ENCODE assay signal across 18 cellular contexts in genomic region chr6:125759959-125760457, GRCh38. TPM values are rescaled to one million over a fixed set of nuclear protein-coding genes. Genes with fewer than 3 reads are reported as not detected.
DNase-seq lines count a peak whose midpoint lies in the region; ATAC-seq and TF ChIP-seq lines count a peak whose summit lies in the region.
"Had no signal": no experiment of that assay in that cellular context is flagged by ENCODE, and none has a peak within 500 bp of the region (broad histone marks: within the 10 kb centered on the region; RNA-seq: fewer than 3 reads in every experiment).

No MANE protein-coding gene starts in this region.

- H3K27ac ChIP-seq in PC-3 (ENCODE audit: low read length) = no peak overlapping the region

- peaks cover 76% of the 10 kb centered on the region for H3K27me3 ChIP-seq in PC-3 (ENCODE audit: low read length)

- H3K36me3 Mint-ChIP-seq in endothelial cell (ENCODE audit: low read depth, unreplicated experiment) = peaks cover 35% of the 10 kb centered on the region
- no peaks in the 10 kb centered on the region for H3K36me3 Mint-ChIP-seq in T-cell
- H3K36me3 Mint-ChIP-seq: IgD-negative memory B cell had no signal

- no peaks in the 10 kb centered on the region for H3K79me2 ChIP-seq in PC-3 (ENCODE audit: low read length)

- H2AFZ ChIP-seq in PC-3 (ENCODE audit: low read length) = no peak overlapping the region

- no peak overlapping the region for H3K9ac ChIP-seq in PC-3 (ENCODE audit: low read length)

- TF ChIP-seq CTCF in endothelial cell (IDR thresholded peaks at IDR 0.05; ENCODE audit: unreplicated experiment) = no peak
- no peak for TF ChIP-seq CTCF in PC-3 (conservative IDR thresholded peaks at IDR 0.05; ENCODE audit: low read depth, low read length)

- H3K27me3 Mint-ChIP-seq in endothelial cell (ENCODE audit: unreplicated experiment) (peaks cover 2% of the 10 kb centered on the region), T-cell (peaks cover 27 to 34% of the 10 kb centered on the region in 2 donors)

- H3K9me3 Mint-ChIP-seq in endothelial cell (ENCODE audit: unreplicated experiment) (no peaks in the 10 kb centered on the region), T-cell (no peaks in the 10 kb centered on the region)
- H3K9me3 Mint-ChIP-seq: CD8-positive, alpha-beta T cell; IgD-negative memory B cell had no signal

- POLR2A ChIA-PET in T-cell (lab: Charles Lee) (interaction anchor here in 1 of 2 donors (0.6 kb wide), 1 partner anchor 32 kb away, joined by 3 read pairs; no protein-coding TSS in a partner anchor), PC-3 (lab: Charles Lee; ENCODE audit: unreplicated experiment) (no interaction called here)

- no peaks in the 10 kb centered on the region for H3K36me3 ChIP-seq in PC-3 (ENCODE audit: low read depth, low read length)
- H3K36me3 ChIP-seq: MG63 had no signal

- DNase-seq in SKM-1 treated with dmso at 0.1 percent for 144 hours (lab: John Stamatoyannopoulos, UW; ENCODE audit: unreplicated experiment) = peak; percentile 20
- no peak for DNase-seq in SKM-1 (lab: John Stamatoyannopoulos, UW; ENCODE audit: unreplicated experiment)
- DNase-seq in GF-D8 (lab: John Stamatoyannopoulos, UW) = peak; percentile 27
- peak; percentile 29 for DNase-seq in OCI-M1 (lab: John Stamatoyannopoulos, UW)
- DNase-seq in endothelial cell (ENCODE audit: low spot score) = no peak
- no peak for DNase-seq in T-cell
- DNase-seq in PC-3 = no peak
- no peak for DNase-seq in NOMO-1 (lab: John Stamatoyannopoulos, UW; ENCODE audit: unreplicated experiment in 2 of 2)
- DNase-seq: CD8-positive, alpha-beta T cell; GOT3; Kasumi-1; MG63; NCI-H187; NCI-H2107; NCI-H2227 treated with DMSO at 0.1 percent for 48 hours; NCI-H510A treated with DMSO at 0.1 percent for 48 hours; NCI-H774 had no signal

- CTCF ChIA-PET in T-cell (lab: Charles Lee) (interaction anchor here (0.6 to 1.4 kb wide), 4 partner anchors 8 to 18 kb away, joined by 3 to 4 read pairs (median 3); partner anchors contain the start of gene HEY2 (in 1 of the 2)), PC-3 (lab: Charles Lee) (no interaction called here)

- H3K4me2 ChIP-seq in PC-3 (ENCODE audit: low read length) = no peak overlapping the region

- BruUV-seq in PC-3 (replicated peaks; lab: Mats Ljungman, UMichigan) = no TSS peak

- H3K9me3 ChIP-seq in PC-3 (ENCODE audit: low read length) = no peaks in the 10 kb centered on the region
- H3K9me3 ChIP-seq: MG63 had no signal

- H3K27ac Mint-ChIP-seq in endothelial cell (ENCODE audit: unreplicated experiment) = no peak overlapping the region
- H3K27ac Mint-ChIP-seq in T-cell = no peak overlapping the region
- H3K27ac Mint-ChIP-seq: CD8-positive, alpha-beta T cell; IgD-negative memory B cell had no signal

- H3K4me1 Mint-ChIP-seq in endothelial cell (ENCODE audit: unreplicated experiment) (peaks cover 36% of the 10 kb centered on the region), T-cell (peaks cover 0 to 3% (median 0%) of the 10 kb centered on the region in 3 donors)

- H3K4me3 Mint-ChIP-seq in endothelial cell (ENCODE audit: unreplicated experiment) (peak overlapping the region; percentile 58), T-cell (no peak overlapping the region)
- H3K4me3 Mint-ChIP-seq: CD8-positive, alpha-beta T cell; IgD-negative memory B cell had no signal

- no peaks in the 10 kb centered on the region for H3K9me2 ChIP-seq in PC-3 (replicated peaks; ENCODE audit: low read length)

- intact Hi-C loops in PC-3 (cut with micrococcal nuclease) = no loop called here

- H4K20me1 ChIP-seq in PC-3 (ENCODE audit: low read length) = no peaks in the 10 kb centered on the region

- H3K4me1 ChIP-seq in PC-3 (ENCODE audit: insufficient read depth, low read length) = no peaks in the 10 kb centered on the region

- ATAC-seq in T-cell (replicated peaks in 1 of 4) (no peak), PC-3 (no peak)
- ATAC-seq: CD8-positive, alpha-beta T cell had no signal

- H3K4me3 ChIP-seq in PC-3 (ENCODE audit: low read length) = no peak overlapping the region
- H3K4me3 ChIP-seq: MG63 had no signal

- no peaks in the 10 kb centered on the region for H3F3A ChIP-seq in PC-3 (ENCODE audit: low read length, unreplicated experiment)

RNA-seq across cellular contexts. Expression of gene HEY2, which starts 10.6 kb away (rescaled TPM):
- 82.7 TPM for total RNA-seq in endothelial cell (ENCODE audit: unreplicated experiment)
- total RNA-seq in T-cell = under 1 TPM in 4 of 5 donors, not detected in 1; 0.16 to 0.32 (median 0.24) TPM
- total RNA-seq in PC-3 (2014; rRNA removed) = not detected in 2 replicates

RNA-seq across cellular contexts. Expression of gene NCOA7, which starts 30.8 kb away (rescaled TPM):
- total RNA-seq in endothelial cell (ENCODE audit: unreplicated experiment) = 26.2 TPM
- 10 to 100 TPM; 40.3 to 51.6 (median 46.4) TPM for total RNA-seq in T-cell
- 12.1 and 13.4 TPM in 2 replicates for total RNA-seq in PC-3 (2014; rRNA removed)

Comparison
In these comparisons a context has a peak if more than half of its experiments do, and no peak if none do; other contexts are left out.
1. DNase-seq: peak in SKM-1 treated with dmso at 0.1 percent for 144 hours (single experiment), GF-D8 (single experiment) and OCI-M1 (single experiment); none in SKM-1 (single experiment), endothelial cell (single experiment), T-cell (0 of 34), PC-3 (single experiment) and NOMO-1 (0 of 2).
2. RNA of gene HEY2, which starts 10.6 kb away (total RNA-seq): 82.7 TPM in endothelial cell (single experiment); 0.16 to 0.32 TPM in T-cell and not detected in PC-3; every median in the first group is over 10 times any median in the second.